Comparison of ENCODE assay signal across 9 cellular contexts in the genomic region with DNA sequence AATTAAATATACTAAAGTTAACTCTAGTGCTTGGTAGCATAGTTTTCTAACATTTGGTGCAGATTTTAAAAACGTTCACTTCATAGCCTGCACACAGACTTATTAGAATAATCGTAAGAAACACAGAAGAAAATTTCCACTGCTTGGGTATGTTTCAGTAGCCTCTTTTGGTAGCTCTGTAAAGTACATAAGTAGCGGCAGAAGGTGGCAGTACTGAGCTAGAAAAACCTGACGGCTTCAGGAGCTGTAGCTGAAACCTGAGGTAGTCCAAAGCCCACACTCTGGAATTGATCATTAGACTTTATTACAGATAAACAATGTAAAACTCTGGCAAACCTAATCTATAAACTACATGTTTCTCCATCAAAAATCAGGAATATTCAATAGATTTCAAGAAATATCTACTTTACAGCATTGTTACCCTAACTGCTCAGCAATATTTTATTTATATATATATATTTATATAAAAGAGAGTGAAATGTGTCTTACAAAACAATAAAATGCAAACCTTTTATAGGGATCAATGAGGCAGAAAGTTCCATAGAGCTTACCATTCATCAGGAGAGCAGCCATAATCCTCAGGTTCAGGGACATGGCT.
DNase-seq lines count a peak whose midpoint lies in the region; ATAC-seq and TF ChIP-seq lines count a peak whose summit lies in the region.
"Had no signal": no experiment of that assay in that cellular context is flagged by ENCODE, and none has a peak within 500 bp of the region (broad histone marks: within the 10 kb centered on the region; RNA-seq: fewer than 3 reads in every experiment).

No MANE protein-coding gene starts in this region.

- peak; percentile 94 for ATAC-seq in GM19043 (IDR thresholded peaks at IDR 0.05; ENCODE audit: low read depth, unreplicated experiment)
- peak; percentile 79 for ATAC-seq in HG03196 (IDR thresholded peaks at IDR 0.05; ENCODE audit: unreplicated experiment)
- peak; percentile 96 to 97 (median 96) for ATAC-seq in right lobe of liver

- no peaks in the 10 kb centered on the region for H3K36me3 ChIP-seq in right lobe of liver
- H3K36me3 ChIP-seq: SJSA1 had no signal

- WGBS in right lobe of liver (ENCODE audit: insufficient coverage, low coverage, low lambda C conversion rate, missing lambda C conversion rate): 1% methylated on average over 4 of the region's 4 CpGs

- H3K27me3 ChIP-seq in right lobe of liver: no peaks in the 10 kb centered on the region
- H3K27me3 ChIP-seq: SJSA1 had no signal

- DNase-seq in C1 segment of cervical spinal cord (lab: John Stamatoyannopoulos, UW) (peak in 10 of 14 donors; percentile 8 to 69 (median 23)), NCI-H226 (peak; percentile 37), coronary artery (ENCODE audit: low spot score) (no peak), right lobe of liver (peak in 1 of 3 donors; percentile 62)
- DNase-seq in activated CD4-positive, alpha-beta T cell treated with anti-CD3 and anti-CD28 coated beads for 1 hour: peak; percentile 29
- peak; percentile 54 for DNase-seq in stimulated activated CD8-positive, alpha-beta memory T cell treated with anti-CD3 and anti-CD28 coated beads, Interleukin-12 subunit alpha, Interleukin-12 subunit beta, amount 100 ng/mL, for 1 hour (ENCODE audit: low read depth)

- no peaks in the 10 kb centered on the region for H3K4me1 ChIP-seq in right lobe of liver
- H3K4me1 ChIP-seq: SJSA1 had no signal

- TF ChIP-seq POLR2A in right lobe of liver (IDR thresholded peaks at IDR 0.05): no peak

- intact Hi-C loops in right lobe of liver (cut with DNase I): loop anchor here (5.0 to 10.0 kb wide), 2 partner anchors 296 to 299 kb away; no protein-coding TSS in a partner anchor

- TF ChIP-seq CTCF in coronary artery (IDR thresholded peaks at IDR 0.05) (peak; percentile 34), right lobe of liver (IDR thresholded peaks at IDR 0.05) (peak; percentile 62 to 78 (median 72))

- H3K9me3 ChIP-seq in right lobe of liver: no peaks in the 10 kb centered on the region
- H3K9me3 ChIP-seq: SJSA1 had no signal

- H3K27ac ChIP-seq in coronary artery (no peak overlapping the region), right lobe of liver (no peak overlapping the region)
- H3K27ac ChIP-seq: SJSA1 had no signal

- no peak overlapping the region for H3K4me3 ChIP-seq in coronary artery
- H3K4me3 ChIP-seq in right lobe of liver: no peak overlapping the region
- H3K4me3 ChIP-seq: SJSA1 had no signal
